In the genomic region with DNA sequence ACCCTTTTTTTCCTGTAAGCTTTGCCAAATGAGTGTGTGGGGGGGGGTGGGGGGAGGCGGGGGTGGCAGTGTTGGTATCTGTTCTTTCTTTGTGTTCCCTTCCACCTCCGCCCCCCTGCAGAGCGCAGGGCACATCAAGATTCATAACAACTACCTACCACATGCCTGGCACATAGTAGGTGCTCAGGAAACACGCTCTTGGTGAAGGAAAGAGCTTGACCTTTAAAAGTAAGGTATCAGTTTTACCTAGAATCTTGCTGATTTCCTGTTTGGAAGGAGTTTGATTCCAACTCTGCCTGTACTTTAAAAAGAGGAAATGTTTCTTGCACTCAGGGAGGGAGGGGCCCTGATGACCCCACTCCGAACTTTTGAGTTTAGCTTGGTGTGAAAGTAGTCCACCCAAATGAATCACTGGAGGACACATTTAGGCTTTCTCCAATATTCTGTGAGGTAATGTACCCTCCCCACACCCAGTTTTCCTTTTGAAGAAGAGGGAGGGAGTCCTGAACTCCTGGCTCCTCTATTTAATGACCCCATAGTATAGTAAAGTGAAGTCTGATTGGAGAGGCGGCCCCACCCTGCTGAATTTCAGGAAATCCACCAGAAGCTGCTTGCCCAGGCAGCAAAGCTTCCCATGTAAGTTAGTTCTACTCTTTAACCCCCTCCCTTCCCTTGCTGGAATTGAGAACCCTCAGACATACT, we compare ENCODE assay signal across 11 cellular contexts. TPM values are rescaled to one million over a fixed set of nuclear protein-coding genes. Genes with fewer than 3 reads are reported as not detected.
DNase-seq lines count a peak whose midpoint lies in the region; ATAC-seq lines count a peak whose summit lies in the region.
"Had no signal": no experiment of that assay in that cellular context is flagged by ENCODE, and none has a peak within 500 bp of the region (broad histone marks: within the 10 kb centered on the region; RNA-seq: fewer than 3 reads in every experiment).

No MANE protein-coding gene starts in this region.

- intact Hi-C loops in activated CD4-positive, alpha-beta memory T cell treated with anti-CD3 and anti-CD28 coated beads for 36 hours (cut with micrococcal nuclease) = no loop called here

- H3K9me3 ChIP-seq in GM23248 (ENCODE audit: low read depth) (no peaks in the 10 kb centered on the region), adipocyte (ENCODE audit: control insufficient read depth, low read length) (no peaks in the 10 kb centered on the region), iPS-18a (ENCODE audit: control insufficient read depth, low read depth, low read length) (no peaks in the 10 kb centered on the region), skeletal muscle tissue (ENCODE audit: control insufficient read depth in 3 of 3, low read length in 3 of 3) (no peaks in the 10 kb centered on the region)
- H3K9me3 ChIP-seq: neutrophil had no signal

- DNase-seq in GM23248 (peak; percentile 23), adipocyte (ENCODE audit: low read depth) (no peak), iPS-NIHi11 (ENCODE audit: low spot score) (no peak)
- DNase-seq in activated CD4-positive, alpha-beta memory T cell treated with anti-CD3 and anti-CD28 coated beads for 36 hours = no peak
- DNase-seq: EL, SHP77 had no signal

- CTCF ChIA-PET in activated CD4-positive, alpha-beta memory T cell treated with anti-CD3 and anti-CD28 coated beads for 36 hours (lab: Charles Lee) = interaction anchor here (1.3 to 1.7 kb wide), 2 partner anchors 12 to 15 kb away, joined by 3 to 6 read pairs; no protein-coding TSS in a partner anchor

- peaks cover 8% of the 10 kb centered on the region for H3K4me1 Mint-ChIP-seq in activated CD4-positive, alpha-beta memory T cell treated with anti-CD3 and anti-CD28 coated beads for 36 hours (ENCODE audit: low read depth)

- POLR2A ChIA-PET in activated CD4-positive, alpha-beta memory T cell treated with anti-CD3 and anti-CD28 coated beads for 36 hours (lab: Charles Lee) = no interaction called here

- no peaks in the 10 kb centered on the region for H3K9me3 Mint-ChIP-seq in activated CD4-positive, alpha-beta memory T cell treated with anti-CD3 and anti-CD28 coated beads for 36 hours

- H3K27ac ChIP-seq in GM23248 = no peak overlapping the region
- H3K27ac ChIP-seq in iPS-18a (ENCODE audit: low read length) = no peak overlapping the region
- H3K27ac ChIP-seq in skeletal muscle tissue (ENCODE audit: low read depth, low read length) = peak overlapping the region; percentile 79
- H3K27ac ChIP-seq: neutrophil had no signal

- H3K36me3 ChIP-seq in GM23248 (ENCODE audit: low read depth) (no peaks in the 10 kb centered on the region), adipocyte (ENCODE audit: control insufficient read depth, insufficient read depth, low read length, severe bottlenecking) (no peaks in the 10 kb centered on the region), iPS-18a (ENCODE audit: control insufficient read depth, low read depth, low read length) (no peaks in the 10 kb centered on the region), skeletal muscle tissue (ENCODE audit: control insufficient read depth in 3 of 3, insufficient read depth in 3 of 3, low read length in 3 of 3) (no peaks in the 10 kb centered on the region)
- H3K36me3 ChIP-seq: neutrophil had no signal

- H3K9me2 ChIP-seq in GM23248 (ENCODE audit: insufficient read depth) = no peaks in the 10 kb centered on the region

- no peaks in the 10 kb centered on the region for H3K79me2 ChIP-seq in GM23248 (ENCODE audit: insufficient read depth)

- H3K27me3 Mint-ChIP-seq in activated CD4-positive, alpha-beta memory T cell treated with anti-CD3 and anti-CD28 coated beads for 36 hours = peaks cover 49% of the 10 kb centered on the region

- no peak overlapping the region for H2AFZ ChIP-seq in GM23248

- peaks cover 32% of the 10 kb centered on the region for H3F3A ChIP-seq in GM23248 (ENCODE audit: insufficient read depth)

- no peaks in the 10 kb centered on the region for H3K36me3 Mint-ChIP-seq in activated CD4-positive, alpha-beta memory T cell treated with anti-CD3 and anti-CD28 coated beads for 36 hours

- in situ Hi-C loops in GM23248 (cut with MboI) = no loop called here

- H3K27ac Mint-ChIP-seq in activated CD4-positive, alpha-beta memory T cell treated with anti-CD3 and anti-CD28 coated beads for 36 hours = no peak overlapping the region

- H3K4me1 ChIP-seq in GM23248 (ENCODE audit: insufficient read depth) (peaks cover 31% of the 10 kb centered on the region), adipocyte (ENCODE audit: control insufficient read depth, insufficient read depth, low read length) (peaks cover 31% of the 10 kb centered on the region), iPS-18a (ENCODE audit: control insufficient read depth, low read depth, low read length) (peaks cover 9% of the 10 kb centered on the region), skeletal muscle tissue (ENCODE audit: control insufficient read depth in 3 of 3, insufficient read depth in 3 of 3, low read length in 3 of 3) (peaks cover 5 to 14% (median 11%) of the 10 kb centered on the region in 3 donors)

- ATAC-seq in HG02973 (IDR thresholded peaks at IDR 0.05; ENCODE audit: unreplicated experiment) (no peak), HG03432 (IDR thresholded peaks at IDR 0.05; ENCODE audit: unreplicated experiment) (no peak)

- no peaks in the 10 kb centered on the region for H4K20me1 ChIP-seq in GM23248 (ENCODE audit: insufficient read depth)

- H3K4me2 ChIP-seq in GM23248 (ENCODE audit: unreplicated experiment) = peak overlapping the region; percentile 92

- 59 to 61% methylated on average over 6 of the region's 6 CpGs for WGBS in GM23248 (ENCODE audit: low coverage in 1 of 2, low lambda C conversion rate in 2 of 2, missing lambda C conversion rate in 2 of 2), 2 experiments

- H3K9ac ChIP-seq in GM23248 = no peak overlapping the region
- no peak overlapping the region for H3K9ac ChIP-seq in adipocyte (ENCODE audit: low read length)
- H3K9ac ChIP-seq in iPS-18a (ENCODE audit: low read length) = no peak overlapping the region
- peak overlapping the region in 2 of 3 donors; percentile 53 to 74 for H3K9ac ChIP-seq in skeletal muscle tissue (ENCODE audit: low read depth in 1 of 3, low read length in 3 of 3)

- H3K27me3 ChIP-seq in GM23248 (replicated peaks; ENCODE audit: insufficient read depth) (no peaks in the 10 kb centered on the region), adipocyte (replicated peaks; ENCODE audit: control insufficient read depth, insufficient read depth, low read length) (no peaks in the 10 kb centered on the region), iPS-18a (ENCODE audit: control insufficient read depth, insufficient read depth, low read length) (peaks cover 49% of the 10 kb centered on the region), skeletal muscle tissue (ENCODE audit: control insufficient read depth in 3 of 3, insufficient read depth in 3 of 3, low read length in 3 of 3) (peaks cover 9 to 24% (median 22%) of the 10 kb centered on the region in 3 donors)

- H3K4me3 ChIP-seq in GM23248 (no peak overlapping the region), adipocyte (ENCODE audit: low read length) (peak overlapping the region; percentile 89), iPS-18a (ENCODE audit: low read length) (peak overlapping the region; percentile 46), skeletal muscle tissue (ENCODE audit: low read length in 3 of 3) (peak overlapping the region in 2 of 3 donors; percentile 43 to 56)

- H3K4me3 Mint-ChIP-seq in activated CD4-positive, alpha-beta memory T cell treated with anti-CD3 and anti-CD28 coated beads for 36 hours = no peak overlapping the region

RNA-seq across cellular contexts. Expression of gene FAM20A, which starts 0.5 kb away (rescaled TPM):
- 7.5 and 9.3 TPM in 2 replicates for total RNA-seq in GM23248 (2014; rRNA removed; shearing (Covaris generic))
- polyA plus RNA-seq in GM23248 (2016; fragmentation: Nextera tagmentation; extraction: Ambion mirVana) = 10.9 and 11.0 TPM in 2 replicates
- 5.2 TPM for total RNA-seq in skeletal muscle tissue
- not detected for total RNA-seq in activated CD4-positive, alpha-beta memory T cell treated with anti-CD3 and anti-CD28 coated beads for 36 hours

Comparison
In these comparisons a context has a peak if more than half of its experiments do, and no peak if none do; other contexts are left out.
1. H3K9ac ChIP-seq: peak in skeletal muscle tissue (2 of 3); none in GM23248 (single experiment), adipocyte (single experiment) and iPS-18a (single experiment).